In the genomic region with DNA sequence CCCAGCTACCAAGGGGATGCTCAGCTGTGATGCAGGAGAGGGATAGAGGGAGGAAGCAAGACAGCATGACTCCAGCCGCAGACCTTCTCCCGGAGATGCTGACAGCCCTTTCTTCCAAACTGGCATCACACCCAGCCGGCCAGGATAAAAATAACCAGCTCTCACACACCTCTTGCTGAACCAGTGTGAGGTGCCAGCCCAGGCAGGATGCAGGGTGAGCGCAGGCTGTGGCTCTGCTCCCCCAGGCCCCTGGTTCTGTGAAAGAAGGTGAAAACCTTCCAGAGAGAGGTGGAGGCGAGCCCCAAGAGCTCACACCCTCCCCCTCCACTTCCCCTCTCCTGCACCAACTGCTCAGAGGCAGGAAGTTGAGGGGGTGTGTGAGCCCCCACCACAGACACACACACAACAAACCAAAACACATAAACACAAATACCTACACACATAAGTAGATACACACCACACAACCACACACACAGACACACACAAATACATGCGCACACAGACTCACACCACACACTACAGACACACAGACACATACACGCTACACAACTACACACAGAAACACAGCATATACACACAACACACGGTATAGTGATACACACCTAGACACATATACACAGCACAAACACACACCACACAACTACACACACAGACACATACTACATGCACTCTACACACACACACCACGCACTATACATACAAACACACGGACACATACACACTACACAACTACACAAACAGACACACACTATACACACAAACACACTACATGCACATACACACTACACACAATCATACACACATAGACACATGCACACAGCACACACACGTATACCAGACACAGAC, we compare ENCODE assay signal across 8 cellular contexts. TPM values are rescaled to one million over a fixed set of nuclear protein-coding genes. Genes with fewer than 3 reads are reported as not detected.
A peak's percentile ranks its signal among the peaks of the same experiment; 100 is the strongest.
DNase-seq lines count a peak whose midpoint lies in the region; ATAC-seq and TF ChIP-seq lines count a peak whose summit lies in the region.

No MANE protein-coding gene starts in this region.

- H3K27me3 Mint-ChIP-seq in activated naive CD8-positive, alpha-beta T cell treated with anti-CD3 and anti-CD28 coated beads, Interleukin-2, amount 50 U/mL, for 24 hours, result no peaks in the 10 kb centered on the region
- H3K27me3 Mint-ChIP-seq in glutamatergic neuron (ENCODE audit: unreplicated experiment), result peaks cover 2% of the 10 kb centered on the region

- H3K27ac Mint-ChIP-seq in activated naive CD8-positive, alpha-beta T cell treated with anti-CD3 and anti-CD28 coated beads, Interleukin-2, amount 50 U/mL, for 24 hours, result no peak overlapping the region
- no peak overlapping the region for H3K27ac Mint-ChIP-seq in glutamatergic neuron (ENCODE audit: unreplicated experiment)

- no peaks in the 10 kb centered on the region for H3K36me3 Mint-ChIP-seq in activated naive CD8-positive, alpha-beta T cell treated with anti-CD3 and anti-CD28 coated beads, Interleukin-2, amount 50 U/mL, for 24 hours (ENCODE audit: low read depth)
- no peaks in the 10 kb centered on the region for H3K36me3 Mint-ChIP-seq in glutamatergic neuron (ENCODE audit: unreplicated experiment)

- no peak for TF ChIP-seq CTCF in glutamatergic neuron (IDR thresholded peaks at IDR 0.05; ENCODE audit: partially characterized antibody, unreplicated experiment)

- ATAC-seq in HG03108 (IDR thresholded peaks at IDR 0.05; ENCODE audit: unreplicated experiment), result peak; percentile 46
- peak; percentile 49 for ATAC-seq in activated naive CD8-positive, alpha-beta T cell treated with anti-CD3 and anti-CD28 coated beads, Interleukin-2, amount 50 U/mL, for 24 hours
- no peak for ATAC-seq in HG02970 (IDR thresholded peaks at IDR 0.05; ENCODE audit: low FRiP score, unreplicated experiment)

- peak; percentile 12 to 42 for DNase-seq in NOMO-1 (lab: John Stamatoyannopoulos, UW; ENCODE audit: unreplicated experiment in 2 of 2)
- DNase-seq in NOMO-1 treated with DMSO at 0.1 percent for 48 hours (lab: John Stamatoyannopoulos, UW; ENCODE audit: unreplicated experiment), result no peak
- peak; percentile 20 for DNase-seq in activated naive CD8-positive, alpha-beta T cell treated with anti-CD3 and anti-CD28 coated beads, Interleukin-2, amount 50 U/mL, for 24 hours
- peak; percentile 18 to 21 for DNase-seq in stimulated activated CD8-positive, alpha-beta memory T cell treated with anti-CD3 and anti-CD28 coated beads, Interleukin-2, amount 100 ng/mL, for 1 hour (ENCODE audit: low read depth in 2 of 2)
- DNase-seq in SK-N-DZ (ENCODE audit: low spot score), result no peak
- DNase-seq in glutamatergic neuron, result no peak

- peaks cover 10% of the 10 kb centered on the region for H3K4me1 Mint-ChIP-seq in activated naive CD8-positive, alpha-beta T cell treated with anti-CD3 and anti-CD28 coated beads, Interleukin-2, amount 50 U/mL, for 24 hours
- H3K4me1 Mint-ChIP-seq in glutamatergic neuron (ENCODE audit: low read depth, unreplicated experiment), result no peaks in the 10 kb centered on the region

- H3K4me3 Mint-ChIP-seq in activated naive CD8-positive, alpha-beta T cell treated with anti-CD3 and anti-CD28 coated beads, Interleukin-2, amount 50 U/mL, for 24 hours, result no peak overlapping the region
- no peak overlapping the region for H3K4me3 Mint-ChIP-seq in glutamatergic neuron (ENCODE audit: unreplicated experiment)

- no peaks in the 10 kb centered on the region for H3K9me3 Mint-ChIP-seq in activated naive CD8-positive, alpha-beta T cell treated with anti-CD3 and anti-CD28 coated beads, Interleukin-2, amount 50 U/mL, for 24 hours
- H3K9me3 Mint-ChIP-seq in glutamatergic neuron (ENCODE audit: unreplicated experiment), result peaks cover 2% of the 10 kb centered on the region

RNA-seq across cellular contexts. Expression of a gene that starts 4.2 kb away (rescaled TPM):
- polyA plus RNA-seq in SK-N-DZ (2014; cell fraction: cytosol; rRNA removed), result not detected in 2 replicates
- polyA plus RNA-seq in SK-N-DZ (2014; cell fraction: nucleus; rRNA removed), result not detected in 2 replicates
- total RNA-seq in glutamatergic neuron (ENCODE audit: unreplicated experiment), result not detected

RNA-seq across cellular contexts. Expression of a gene that starts 16.6 kb away (rescaled TPM):
- 2.9 and 3.0 TPM in 2 replicates for polyA plus RNA-seq in SK-N-DZ (2014; cell fraction: cytosol; rRNA removed)
- polyA plus RNA-seq in SK-N-DZ (2014; cell fraction: nucleus; rRNA removed), result 7.0 and 14.3 TPM in 2 replicates
- 6.1 TPM for total RNA-seq in glutamatergic neuron (ENCODE audit: unreplicated experiment)

RNA-seq across cellular contexts. Expression of a gene that starts 38.5 kb away (rescaled TPM):
- 222 and 226 TPM in 2 replicates for polyA plus RNA-seq in SK-N-DZ (2014; cell fraction: cytosol; rRNA removed)
- polyA plus RNA-seq in SK-N-DZ (2014; cell fraction: nucleus; rRNA removed), result 106 and 117 TPM in 2 replicates
- 120 TPM for total RNA-seq in glutamatergic neuron (ENCODE audit: unreplicated experiment)

RNA-seq across cellular contexts. Expression of a gene that starts 47.6 kb away (rescaled TPM):
- not detected in 2 replicates for polyA plus RNA-seq in SK-N-DZ (2014; cell fraction: cytosol; rRNA removed)
- polyA plus RNA-seq in SK-N-DZ (2014; cell fraction: nucleus; rRNA removed), result not detected in 2 replicates
- not detected for total RNA-seq in glutamatergic neuron (ENCODE audit: unreplicated experiment)

Comparison
In these comparisons a context has a peak if more than half of its experiments do, and no peak if none do; other contexts are left out.
1. DNase-seq: peak in NOMO-1 (2 of 2), activated naive CD8-positive, alpha-beta T cell treated with anti-CD3 and anti-CD28 coated beads, Interleukin-2, amount 50 U/mL, for 24 hours (single experiment) and stimulated activated CD8-positive, alpha-beta memory T cell treated with anti-CD3 and anti-CD28 coated beads, Interleukin-2, amount 100 ng/mL, for 1 hour (2 of 2); none in NOMO-1 treated with DMSO at 0.1 percent for 48 hours (single experiment), SK-N-DZ (single experiment) and glutamatergic neuron (single experiment).